8 cellular contexts compared by ENCODE assay signal in genomic region chr10:102632394-102633062, GRCh38. TPM values are rescaled to one million over a fixed set of nuclear protein-coding genes. Genes with fewer than 3 reads are reported as not detected.
DNase-seq lines count a peak whose midpoint lies in the region; ATAC-seq and TF ChIP-seq lines count a peak whose summit lies in the region.

No MANE protein-coding gene starts in this region.

- peaks cover 82% of the 10 kb centered on the region for H3K4me1 Mint-ChIP-seq in nephron

- peak; percentile 44 for DNase-seq in AG10803 (ENCODE audit: low read depth)
- peak; percentile 49 for DNase-seq in MV-4-11 (lab: John Stamatoyannopoulos, UW)
- peak in 1 of 10 donors; percentile 26 for DNase-seq in dorsolateral prefrontal cortex
- no peak for DNase-seq in activated effector memory CD4-positive, alpha-beta T cell treated with Interleukin-2 at 50 U/mL for 16 hours
- DNase-seq in kidney tubule cell (ENCODE audit: low spot score) = no peak
- no peak for DNase-seq in DMS53 (lab: John Stamatoyannopoulos, UW)

- no peak overlapping the region for H3K4me3 ChIP-seq in AG10803 (ENCODE audit: low read length)
- peak overlapping the region in 1 of 59 donors; percentile 4 for H3K4me3 ChIP-seq in dorsolateral prefrontal cortex

- peak overlapping the region; percentile 53 to 72 (median 66) for H3K4me3 Mint-ChIP-seq in nephron

- no peak for ATAC-seq in HG02763 (IDR thresholded peaks at IDR 0.05; ENCODE audit: unreplicated experiment)

- peaks cover 13% of the 10 kb centered on the region for H3K36me3 Mint-ChIP-seq in nephron (ENCODE audit: low read depth)

- intact Hi-C loops in dorsolateral prefrontal cortex (cut with DNase I) = no loop called here

- no peaks in the 10 kb centered on the region for H3K9me3 Mint-ChIP-seq in nephron

- H3K27ac ChIP-seq in dorsolateral prefrontal cortex = peak overlapping the region in 54 of 59 donors; percentile 7 to 95 (median 76)

- H3K27ac Mint-ChIP-seq in nephron = peak overlapping the region; percentile 97 to 100 (median 100)

- no peaks in the 10 kb centered on the region for H3K27me3 ChIP-seq in dorsolateral prefrontal cortex

- no peaks in the 10 kb centered on the region for H3K27me3 Mint-ChIP-seq in nephron (ENCODE audit: low read depth)

- TF ChIP-seq CTCF in AG10803 (conservative IDR thresholded peaks at IDR 0.05; ENCODE audit: low read length) (0 out of 2 replicates have a peak, but pooled peaks have one; percentile 11), dorsolateral prefrontal cortex (IDR thresholded peaks at IDR 0.05 in 54 of 56, conservative IDR thresholded peaks at IDR 0.05 in 2 of 56; ENCODE audit: low read depth in 1 of 56, partially characterized antibody in 56 of 56) (no peak), nephron (IDR thresholded peaks at IDR 0.05; ENCODE audit: unreplicated experiment in 3 of 3) (no peak)

RNA-seq across cellular contexts. Expression of gene TRIM8, which starts 11.8 kb away (rescaled TPM):
- 100 to 1,000 TPM in 118 of 120 experiments, 10 to 100 TPM in 2; 95.2 to 308 (median 133) TPM for total RNA-seq in dorsolateral prefrontal cortex

Comparison
In these comparisons a context has a peak if more than half of its experiments do, and no peak if none do; other contexts are left out.
1. DNase-seq: peak in AG10803 (single experiment) and MV-4-11 (single experiment); none in activated effector memory CD4-positive, alpha-beta T cell treated with Interleukin-2 at 50 U/mL for 16 hours (single experiment), kidney tubule cell (single experiment) and DMS53 (single experiment).